Comparison of ENCODE assay signal across 7 cellular contexts in the genomic region with DNA sequence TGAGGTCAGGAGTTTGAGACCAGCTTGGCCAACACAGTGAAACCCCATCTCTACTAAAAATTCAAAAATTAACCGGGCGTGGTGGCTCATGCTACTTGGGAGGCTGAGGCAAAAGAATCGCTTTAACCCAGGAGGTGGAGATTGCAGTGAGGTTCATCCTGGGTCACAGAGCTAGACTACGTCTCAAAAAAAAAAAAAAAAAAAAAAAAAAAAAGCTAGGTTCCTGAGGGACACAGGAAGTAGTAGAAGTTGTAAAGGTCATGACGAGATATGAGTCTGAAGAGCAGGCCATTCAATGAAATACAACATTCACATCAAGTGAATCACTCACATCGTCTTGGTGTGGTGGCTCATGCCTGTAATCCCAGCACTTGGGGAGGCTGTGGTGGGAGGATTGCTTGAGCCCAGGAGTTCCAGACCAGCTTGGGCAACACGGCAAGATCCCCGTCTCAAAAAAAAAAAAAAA. TPM values are rescaled to one million over a fixed set of nuclear protein-coding genes. Genes with fewer than 3 reads are reported as not detected.
DNase-seq lines count a peak whose midpoint lies in the region; TF ChIP-seq lines count a peak whose summit lies in the region.
"Not testable (repeated sequence)": the region's sequence is repeated elsewhere in the genome, so short reads cannot be mapped to it uniquely, and the experiment has no call there.

No MANE protein-coding gene starts in this region.

- not testable (repeated sequence) for TF ChIP-seq CTCF in KMS-11 (conservative IDR thresholded peaks at IDR 0.05; ENCODE audit: low read depth, low read length); epithelial cell of proximal tubule (conservative IDR thresholded peaks at IDR 0.05; ENCODE audit: low read depth, low read length)

- peak overlapping the region; percentile 97 for H3K27ac Mint-ChIP-seq in activated naive CD4-positive, alpha-beta T cell treated with anti-CD3 and anti-CD28 coated beads for 36 hours

- intact Hi-C loops in activated naive CD4-positive, alpha-beta T cell treated with anti-CD3 and anti-CD28 coated beads for 36 hours (cut with micrococcal nuclease): loop anchor here (1.0 to 10.0 kb wide), 5 partner anchors 38 to 519 kb away; partner anchors contain the start of genes ARL9, CEP135 and POLR2B

- peak; percentile 27; the same call in 1 of the 2 replicates for TF ChIP-seq POLR2A in Raji (IDR thresholded peaks at IDR 0.05; ENCODE audit: insufficient read depth, low read depth, low read length)

- not testable (repeated sequence) for H3K9me3 Mint-ChIP-seq in activated naive CD4-positive, alpha-beta T cell treated with anti-CD3 and anti-CD28 coated beads for 36 hours

- H3K9ac ChIP-seq in KMS-11: peak overlapping the region; percentile 92; the same call in 1 of the 2 replicates
- not testable (repeated sequence) for H3K9ac ChIP-seq in rectal smooth muscle tissue (ENCODE audit: low read length)

- H3K4me3 Mint-ChIP-seq in activated naive CD4-positive, alpha-beta T cell treated with anti-CD3 and anti-CD28 coated beads for 36 hours: peak overlapping the region; percentile 100

- H3K27me3 Mint-ChIP-seq in activated naive CD4-positive, alpha-beta T cell treated with anti-CD3 and anti-CD28 coated beads for 36 hours (ENCODE audit: low read depth): not testable (repeated sequence)

- peaks cover 36% of the 10 kb centered on the region for H3K36me3 Mint-ChIP-seq in activated naive CD4-positive, alpha-beta T cell treated with anti-CD3 and anti-CD28 coated beads for 36 hours (ENCODE audit: low read depth)

- peak overlapping the region; percentile 63 for H3K4me2 ChIP-seq in KMS-11

- peaks cover 36% of the 10 kb centered on the region for H3K4me1 Mint-ChIP-seq in activated naive CD4-positive, alpha-beta T cell treated with anti-CD3 and anti-CD28 coated beads for 36 hours (ENCODE audit: low read depth)

- not testable (repeated sequence) for H4K20me1 ChIP-seq in KMS-11 (ENCODE audit: insufficient read depth)

- peaks cover 35% of the 10 kb centered on the region for H3K4me1 ChIP-seq in KMS-11 (ENCODE audit: low read depth, poor library complexity, severe bottlenecking)
- peaks cover 19% of the 10 kb centered on the region for H3K4me1 ChIP-seq in rectal smooth muscle tissue (ENCODE audit: control insufficient read depth, insufficient read depth, low read length)

- H3K27ac ChIP-seq in KMS-11: peak overlapping the region; percentile 87; the same call in 1 of the 2 replicates
- H3K27ac ChIP-seq in rectal smooth muscle tissue (ENCODE audit: low read depth, low read length): peak overlapping the region; percentile 87

- not testable (repeated sequence) for H3K36me3 ChIP-seq in KMS-11 (ENCODE audit: insufficient read depth); rectal smooth muscle tissue (ENCODE audit: control insufficient read depth, insufficient read depth, low read length)

- H3K4me3 ChIP-seq in KMS-11 (IDR thresholded peaks at IDR 0.05; ENCODE audit: insufficient read depth, low read depth, low read length) (peak overlapping the region; percentile 26), epithelial cell of proximal tubule (ENCODE audit: low read depth, low read length) (peak overlapping the region; percentile 97), rectal smooth muscle tissue (ENCODE audit: low read length) (peak overlapping the region; percentile 78)

- CTCF ChIA-PET in activated naive CD4-positive, alpha-beta T cell treated with anti-CD3 and anti-CD28 coated beads for 36 hours (lab: Charles Lee): interaction anchor here (0.6 to 1.0 kb wide), 2 partner anchors 17 to 79 kb away, joined by 3 read pairs; partner anchors contain the start of gene AASDH

- peaks cover 63% of the 10 kb centered on the region for H3K79me2 ChIP-seq in KMS-11 (ENCODE audit: insufficient read depth, low read depth)

- not testable (repeated sequence) for H3K27me3 ChIP-seq in KMS-11 (ENCODE audit: insufficient read depth, low read depth); rectal smooth muscle tissue (ENCODE audit: control insufficient read depth, insufficient read depth, low read length)

- H2AFZ ChIP-seq in KMS-11 (ENCODE audit: low read depth): peak overlapping the region; percentile 83; the same call in 1 of the 2 replicates

- DNase-seq in GM03348 (ENCODE audit: low spot score) (peak; percentile 63), epithelial cell of proximal tubule (ENCODE audit: low read depth) (peak; percentile 64), kidney tubule cell (ENCODE audit: low spot score) (peak; percentile 92)
- DNase-seq in activated naive CD4-positive, alpha-beta T cell treated with anti-CD3 and anti-CD28 coated beads for 36 hours: peak; percentile 30

RNA-seq across cellular contexts. Expression of gene SRP72, which starts 1.1 kb away (rescaled TPM):
- 100 to 1,000 TPM; 200 to 212 TPM for total RNA-seq in activated naive CD4-positive, alpha-beta T cell treated with anti-CD3 and anti-CD28 coated beads for 36 hours
- total RNA-seq in epithelial cell of proximal tubule: 66.5 and 92.2 TPM in 2 replicates

RNA-seq across cellular contexts. Expression of gene PAICS, which starts 30.3 kb away (rescaled TPM):
- 100 to 1,000 TPM; 361 to 370 TPM for total RNA-seq in activated naive CD4-positive, alpha-beta T cell treated with anti-CD3 and anti-CD28 coated beads for 36 hours
- total RNA-seq in epithelial cell of proximal tubule: 106 and 159 TPM in 2 replicates

RNA-seq across cellular contexts. Expression of gene PPAT, which starts 30.9 kb away (rescaled TPM):
- 10 to 100 TPM; 35.2 to 40.6 TPM for total RNA-seq in activated naive CD4-positive, alpha-beta T cell treated with anti-CD3 and anti-CD28 coated beads for 36 hours
- total RNA-seq in epithelial cell of proximal tubule: 19.4 and 29.9 TPM in 2 replicates

RNA-seq across cellular contexts. Expression of gene ARL9, which starts 39.3 kb away (rescaled TPM):
- under 1 TPM; 0.21 to 0.27 TPM for total RNA-seq in activated naive CD4-positive, alpha-beta T cell treated with anti-CD3 and anti-CD28 coated beads for 36 hours
- 0.17 and 1.5 TPM in 2 replicates for total RNA-seq in epithelial cell of proximal tubule

Comparison
In these comparisons a context has a peak if more than half of its experiments do, and no peak if none do; other contexts are left out.
1. Peak in every context shown above with its lines: DNase-seq, H3K4me3 ChIP-seq and H3K27ac ChIP-seq.
2. DNase-seq: peak in every context shown above with its lines; median percentile 92 in kidney tubule cell; 64 in epithelial cell of proximal tubule; 63 in GM03348; 30 in activated naive CD4-positive, alpha-beta T cell treated with anti-CD3 and anti-CD28 coated beads for 36 hours.
3. H3K4me3 ChIP-seq: peak in every context shown above with its lines; median percentile 97 in epithelial cell of proximal tubule; 78 in rectal smooth muscle tissue; 26 in KMS-11.